19 cellular contexts compared by ENCODE assay signal in the genomic region with DNA sequence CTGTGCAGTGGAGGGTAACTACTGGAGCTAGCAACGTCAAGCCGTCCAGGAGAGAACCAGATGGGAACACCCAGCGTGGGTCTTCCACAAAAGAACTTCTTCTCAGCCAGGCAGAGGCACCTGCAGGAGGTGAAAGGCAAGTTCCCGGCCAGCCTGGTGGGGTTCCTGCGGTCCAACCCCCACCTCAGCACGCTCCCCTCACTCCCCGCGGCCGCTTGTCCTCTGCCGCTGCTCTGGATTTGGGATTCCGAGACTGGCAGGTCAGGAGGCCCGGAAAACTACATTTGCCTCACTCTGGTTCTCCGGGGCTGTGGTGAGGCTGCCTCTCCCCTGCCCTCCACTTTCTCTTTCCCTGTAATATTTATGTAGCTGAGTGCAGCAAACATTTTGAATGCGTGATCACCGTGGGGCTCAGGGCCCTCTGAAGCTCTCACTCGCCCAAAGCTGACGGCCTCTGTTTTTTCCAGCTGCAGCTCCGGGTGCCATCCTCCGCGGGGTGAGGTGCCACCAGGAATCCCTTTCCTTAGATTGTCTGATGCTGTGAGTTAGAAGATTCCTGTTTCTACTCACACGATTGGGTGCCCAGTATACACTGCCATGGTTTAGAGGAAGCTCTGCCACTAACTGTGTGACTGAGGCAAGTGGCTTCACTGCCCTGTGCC.
"Had no signal": no experiment of that assay in that cellular context is flagged by ENCODE, and none has a peak within 500 bp of the region (broad histone marks: within the 10 kb centered on the region; RNA-seq: fewer than 3 reads in every experiment).

No MANE protein-coding gene starts in this region.

- H3K4me3 ChIP-seq: heart left ventricle, upper lobe of left lung had no signal

- H3K4me3 Mint-ChIP-seq: activated naive CD8-positive, alpha-beta T cell treated with anti-CD3 and anti-CD28 coated beads, Interleukin-2, amount 50 U/mL, for 24 hours; activated T-cell treated with anti-CD3 and anti-CD28 coated beads, Interleukin-2, amount 50 U/mL, for 4 hours; neural crest cell had no signal

- H3K9me3 Mint-ChIP-seq: activated naive CD8-positive, alpha-beta T cell treated with anti-CD3 and anti-CD28 coated beads, Interleukin-2, amount 50 U/mL, for 24 hours; activated T-cell treated with anti-CD3 and anti-CD28 coated beads, Interleukin-2, amount 50 U/mL, for 4 hours; neural crest cell had no signal

- ATAC-seq: activated naive CD8-positive, alpha-beta T cell treated with anti-CD3 and anti-CD28 coated beads, Interleukin-2, amount 50 U/mL, for 24 hours; activated T-cell treated with anti-CD3 and anti-CD28 coated beads, Interleukin-2, amount 50 U/mL, for 4 hours; heart left ventricle; left cardiac atrium had no signal

- H3K36me3 ChIP-seq: heart left ventricle, upper lobe of left lung had no signal

- DNase-seq: activated CD4-positive, alpha-beta T cell treated with anti-CD3 and anti-CD28 coated beads for 1 hour; activated CD4-positive, alpha-beta T cell treated with anti-CD3 and anti-CD28 coated beads, Interleukin-2, amount 50 U/mL, for 4 hours; activated gamma-delta T cell treated with Interleukin-2 at 50 U/mL for 16 hours; activated naive CD8-positive, alpha-beta T cell treated with anti-CD3 and anti-CD28 coated beads, Interleukin-2, amount 50 U/mL, for 24 hours; activated T-cell treated with anti-CD3 and anti-CD28 coated beads, Interleukin-2, amount 50 U/mL, for 4 hours; cerebellar nuclear complex; dermis blood vessel endothelial cell; left cardiac atrium; retina; stimulated activated CD4-positive, alpha-beta T cell treated with anti-CD3 and anti-CD28 coated beads, Interleukin-15, amount 100 ng/mL, for 24 hours; stimulated activated CD4-positive, alpha-beta T cell treated with anti-CD3 and anti-CD28 coated beads, Interleukin-4, amount 100 ng/mL, for 1 hour; stimulated activated naive CD4-positive, alpha-beta T cell; substantia nigra; T-helper 1 cell; T1000 had no signal

- H3K27ac ChIP-seq: heart left ventricle, upper lobe of left lung had no signal

- H3K27ac Mint-ChIP-seq: activated naive CD8-positive, alpha-beta T cell treated with anti-CD3 and anti-CD28 coated beads, Interleukin-2, amount 50 U/mL, for 24 hours had no signal

- H3K9me3 ChIP-seq: heart left ventricle, SK-N-SH, upper lobe of left lung had no signal

- H3K4me1 Mint-ChIP-seq: activated naive CD8-positive, alpha-beta T cell treated with anti-CD3 and anti-CD28 coated beads, Interleukin-2, amount 50 U/mL, for 24 hours had no signal

- H3K4me1 ChIP-seq: heart left ventricle, upper lobe of left lung had no signal
